Comparison of ENCODE assay signal across 2 cellular contexts in genomic region chr10:123039632-123039930, GRCh38.
TF ChIP-seq lines count a peak whose summit lies in the region.

No MANE protein-coding gene starts in this region.

TF ChIP-seq in GM12878, 131 proteins besides CTCF, POLR2A, EP300 and RAD21:
- TF ChIP-seq BRCA1 (IDR thresholded peaks at IDR 0.05; ENCODE audit: low read depth, low read length) (no peak), SIX5 (IDR thresholded peaks at IDR 0.05; ENCODE audit: low read depth, low read length, severe bottlenecking) (no peak)

TF ChIP-seq in HepG2, 621 proteins besides CTCF, POLR2A, EP300 and RAD21:
- TF ChIP-seq KAT2B (IDR thresholded peaks at IDR 0.05; ENCODE audit: borderline replicate concordance, low read depth, low read length) (no peak), ZBTB25 (CRISPR knock-in tag; IDR thresholded peaks at IDR 0.05) (no peak), MTA1 (CRISPR knock-in tag; IDR thresholded peaks at IDR 0.05; ENCODE audit: borderline replicate concordance) (no peak), HINFP (CRISPR knock-in tag; IDR thresholded peaks at IDR 0.05; ENCODE audit: low read depth) (no peak), ZNF337 (CRISPR knock-in tag; IDR thresholded peaks at IDR 0.05; ENCODE audit: borderline replicate concordance, low read depth) (no peak), ZNF543 (CRISPR knock-in tag; IDR thresholded peaks at IDR 0.05) (no peak), ZNF234 (CRISPR knock-in tag; conservative IDR thresholded peaks at IDR 0.05) (no peak), FOXK1 (CRISPR knock-in tag; IDR thresholded peaks at IDR 0.05; ENCODE audit: borderline replicate concordance, low read depth) (no peak), THRA (CRISPR knock-in tag; IDR thresholded peaks at IDR 0.05; ENCODE audit: borderline replicate concordance) (no peak), MBNL3 (CRISPR knock-in tag; conservative IDR thresholded peaks at IDR 0.05) (no peak), KLF12 (CRISPR knock-in tag; IDR thresholded peaks at IDR 0.05; ENCODE audit: borderline replicate concordance) (no peak), ZFP1 (CRISPR knock-in tag; IDR thresholded peaks at IDR 0.05) (no peak), TBP (CRISPR knock-in tag; IDR thresholded peaks at IDR 0.05) (no peak), ZNF589 (CRISPR knock-in tag; conservative IDR thresholded peaks at IDR 0.05) (no peak), NR1H2 (CRISPR knock-in tag; IDR thresholded peaks at IDR 0.05; ENCODE audit: borderline replicate concordance, low read depth) (no peak), ZSCAN20 (CRISPR knock-in tag; IDR thresholded peaks at IDR 0.05; ENCODE audit: borderline replicate concordance) (no peak), CENPX (CRISPR knock-in tag; IDR thresholded peaks at IDR 0.05) (no peak), ZNF44 (CRISPR knock-in tag; IDR thresholded peaks at IDR 0.05) (no peak), ZNF510 (CRISPR knock-in tag; IDR thresholded peaks at IDR 0.05; ENCODE audit: low read depth) (no peak), SP140L (CRISPR knock-in tag; IDR thresholded peaks at IDR 0.05; ENCODE audit: borderline replicate concordance) (no peak)
